In the genomic region with DNA sequence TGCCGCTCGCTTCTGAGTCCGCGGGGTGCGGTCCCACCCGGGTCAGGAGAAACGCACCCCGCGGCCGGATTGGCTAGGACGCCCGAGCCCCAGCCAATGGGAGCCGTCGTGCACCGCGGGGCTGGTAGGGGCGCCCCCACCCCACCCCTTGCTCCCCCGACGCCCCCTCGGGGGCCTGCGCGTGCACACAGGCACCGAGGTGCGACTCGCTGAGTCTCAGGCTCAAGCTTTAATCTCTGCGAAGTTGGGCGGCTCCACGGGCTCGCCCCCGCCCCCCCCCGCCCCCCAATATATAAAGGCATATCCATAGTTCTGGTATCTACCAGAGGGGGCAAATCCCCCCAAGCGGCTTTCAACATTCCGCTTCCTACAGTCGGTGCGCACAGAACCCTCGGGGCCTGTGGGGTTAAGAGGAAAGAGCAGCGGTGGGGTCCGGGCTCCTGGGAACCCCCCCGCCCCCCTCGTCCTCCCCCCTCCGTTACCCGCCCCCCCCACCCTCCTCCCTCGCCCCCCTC, we compare ENCODE assay signal across 9 cellular contexts. TPM values are rescaled to one million over a fixed set of nuclear protein-coding genes. Genes with fewer than 3 reads are reported as not detected.
A peak's percentile ranks its signal among the peaks of the same experiment; 100 is the strongest.
DNase-seq lines count a peak whose midpoint lies in the region; ATAC-seq and TF ChIP-seq lines count a peak whose summit lies in the region.
"Had no signal": no experiment of that assay in that cellular context is flagged by ENCODE, and none has a peak within 500 bp of the region (broad histone marks: within the 10 kb centered on the region; RNA-seq: fewer than 3 reads in every experiment).

Gene COX6B2 (minus strand): TSS at position 22 of the 515 bp plus-strand sequence. CDS start 198 bp downstream, outside the sequence.

- H3K4me1 ChIP-seq in SJSA1 (replicated peaks) (peaks cover 33% of the 10 kb centered on the region), esophagus squamous epithelium (peaks cover 16 to 39% (median 22%) of the 10 kb centered on the region in 3 donors)

- H3K9me3 Mint-ChIP-seq in progenitor cell of endocrine pancreas (ENCODE audit: low read depth), result no peaks in the 10 kb centered on the region

- H3K27ac ChIP-seq in SJSA1 (no peak within 1 kb of the TSS), esophagus squamous epithelium (peak within 1 kb of the TSS in 2 of 4 donors; percentile 44 to 46)

- H3K4me1 Mint-ChIP-seq in progenitor cell of endocrine pancreas (ENCODE audit: low read depth), result no peaks in the 10 kb centered on the region

- intact Hi-C loops in esophagus squamous epithelium (cut with DNase I), result no loop called here

- WGBS in esophagus squamous epithelium, 2 donors, result no CpG with 5 or more reads among the region's 43 CpGs

- no peak for TF ChIP-seq POLR2A in esophagus squamous epithelium (IDR thresholded peaks at IDR 0.05)

- H3K27ac Mint-ChIP-seq in progenitor cell of endocrine pancreas, result no peak within 1 kb of the TSS

- no peaks in the 10 kb centered on the region for H3K36me3 Mint-ChIP-seq in progenitor cell of endocrine pancreas (ENCODE audit: insufficient read depth)

- no peak for ATAC-seq in GM19452 (IDR thresholded peaks at IDR 0.05; ENCODE audit: unreplicated experiment)

- peak within 1 kb of the TSS; percentile 42 for H3K4me3 Mint-ChIP-seq in progenitor cell of endocrine pancreas (ENCODE audit: low read depth)

- H3K36me3 ChIP-seq in SJSA1 (no peaks in the 10 kb centered on the region), esophagus squamous epithelium (no peaks in the 10 kb centered on the region)

- peaks cover 78% of the 10 kb centered on the region for H3K27me3 Mint-ChIP-seq in progenitor cell of endocrine pancreas

- H3K27me3 ChIP-seq in SJSA1 (replicated peaks) (peaks cover 49% of the 10 kb centered on the region), esophagus squamous epithelium (peaks cover 10 to 89% (median 20%) of the 10 kb centered on the region in 4 donors)

- DNase-seq in D341Med (ENCODE audit: low spot score) (peak; percentile 68), SJSA1 (ENCODE audit: low read depth in 1 of 2, low spot score in 2 of 2) (no peak), esophagus squamous epithelium (lab: John Stamatoyannopoulos, UW) (no peak), progenitor cell of endocrine pancreas (ENCODE audit: low spot score, unreplicated experiment) (no peak), NCI-H526 treated with DMSO at 0.1 percent for 48 hours (lab: John Stamatoyannopoulos, UW) (no peak), DMS53 (lab: John Stamatoyannopoulos, UW) (no peak)
- no peak for DNase-seq in activated effector memory CD4-positive, alpha-beta T cell treated with Interleukin-2 at 50 U/mL for 16 hours
- DNase-seq: Karpas-422 had no signal

- H3K9me3 ChIP-seq in SJSA1 (replicated peaks), result peaks cover 3% of the 10 kb centered on the region; the same call in 1 of the 2 replicates
- no peaks in the 10 kb centered on the region for H3K9me3 ChIP-seq in esophagus squamous epithelium

- H3K4me3 ChIP-seq in SJSA1, result peak within 1 kb of the TSS; percentile 23
- peak within 1 kb of the TSS; percentile 18 to 67 (median 46) for H3K4me3 ChIP-seq in esophagus squamous epithelium

- no peak for TF ChIP-seq CTCF in esophagus squamous epithelium (IDR thresholded peaks at IDR 0.05)
- no peak for TF ChIP-seq CTCF in progenitor cell of endocrine pancreas (IDR thresholded peaks at IDR 0.05; ENCODE audit: unreplicated experiment)

RNA-seq across cellular contexts. Expression of gene COX6B2, which starts in this region (rescaled TPM):
- 0.11 TPM in 1 of 2 replicates, not detected in the other for total RNA-seq in SJSA1 (2014; rRNA removed; shearing (Covaris generic))
- total RNA-seq in esophagus squamous epithelium (1 to 10 TPM in 1 of 4 donors, under 1 TPM in 2, not detected in 1; 0.66 to 1.4 (median 0.95) TPM), progenitor cell of endocrine pancreas (not detected in 2 replicates)
